Comparison of ENCODE assay signal across 17 cellular contexts in genomic region chr16:56341656-56342397, GRCh38.
"Had no signal": no experiment of that assay in that cellular context is flagged by ENCODE, and none has a peak within 500 bp of the region (broad histone marks: within the 10 kb centered on the region; RNA-seq: fewer than 3 reads in every experiment).

No MANE protein-coding gene starts in this region.

- H3K27me3 ChIP-seq: adrenal gland, left lung, neutrophil, pancreas, right lobe of liver, testis had no signal

- DNase-seq: activated CD4-positive, alpha-beta T cell treated with anti-CD3 and anti-CD28 coated beads, Interleukin-2, amount 50 U/mL, for 4 hours; activated gamma-delta T cell; adrenal gland; effector memory CD8-positive, alpha-beta T cell; foreskin fibroblast; naive thymus-derived CD4-positive, alpha-beta T cell; stimulated activated CD4-positive, alpha-beta T cell treated with anti-CD3 and anti-CD28 coated beads, Interleukin-4, amount 100 ng/mL, for 4 hours; T-helper 2 cell; testis had no signal

- H3K9me3 ChIP-seq: adrenal gland, left lung, neutrophil, pancreas, right lobe of liver, testis had no signal

- H3K27me3 Mint-ChIP-seq: effector memory CD8-positive, alpha-beta T cell; naive thymus-derived CD4-positive, alpha-beta T cell; stimulated activated memory B cell treated with anti-CD40 and anti-IgM and Interleukin-4, amounts not matched to agents 10 μg/mL and 1 μg/mL and 100 μg/mL, for 72 hours; type B pancreatic cell had no signal

- H3K4me3 ChIP-seq: adrenal gland, left lung, pancreas, right lobe of liver, testis had no signal

- H3K4me1 Mint-ChIP-seq: naive thymus-derived CD4-positive, alpha-beta T cell had no signal

- H3K4me1 ChIP-seq: adrenal gland, left lung, pancreas, testis had no signal

- H3K27ac ChIP-seq: adrenal gland, left lung, neutrophil, pancreas, right lobe of liver, testis, VCaP had no signal

- H3K4me3 Mint-ChIP-seq: effector memory CD8-positive, alpha-beta T cell; naive thymus-derived CD4-positive, alpha-beta T cell; stimulated activated memory B cell treated with anti-CD40 and anti-IgM and Interleukin-4, amounts not matched to agents 10 μg/mL and 1 μg/mL and 100 μg/mL, for 72 hours; type B pancreatic cell had no signal

- H3K9me3 Mint-ChIP-seq: activated naive CD4-positive, alpha-beta T cell treated with anti-CD3 and anti-CD28 coated beads, Interleukin-2, amount 50 U/mL, for 72 hours; effector memory CD8-positive, alpha-beta T cell; naive thymus-derived CD4-positive, alpha-beta T cell; stimulated activated memory B cell treated with anti-CD40 and anti-IgM and Interleukin-4, amounts not matched to agents 10 μg/mL and 1 μg/mL and 100 μg/mL, for 72 hours; type B pancreatic cell had no signal

- ATAC-seq: effector memory CD8-positive, alpha-beta T cell; left lung; naive thymus-derived CD4-positive, alpha-beta T cell; right lobe of liver; stimulated activated memory B cell treated with anti-CD40 and anti-IgM and Interleukin-4, amounts not matched to agents 10 μg/mL and 1 μg/mL and 100 μg/mL, for 72 hours had no signal

- H3K36me3 Mint-ChIP-seq: activated naive CD4-positive, alpha-beta T cell treated with anti-CD3 and anti-CD28 coated beads, Interleukin-2, amount 50 U/mL, for 72 hours; naive thymus-derived CD4-positive, alpha-beta T cell; stimulated activated memory B cell treated with anti-CD40 and anti-IgM and Interleukin-4, amounts not matched to agents 10 μg/mL and 1 μg/mL and 100 μg/mL, for 72 hours; type B pancreatic cell had no signal

- H3K27ac Mint-ChIP-seq: activated naive CD4-positive, alpha-beta T cell treated with anti-CD3 and anti-CD28 coated beads, Interleukin-2, amount 50 U/mL, for 72 hours; naive thymus-derived CD4-positive, alpha-beta T cell; stimulated activated memory B cell treated with anti-CD40 and anti-IgM and Interleukin-4, amounts not matched to agents 10 μg/mL and 1 μg/mL and 100 μg/mL, for 72 hours; type B pancreatic cell had no signal

- H3K36me3 ChIP-seq: adrenal gland, left lung, neutrophil, pancreas had no signal
